21 cellular contexts compared by ENCODE assay signal in genomic region chr14:91985008-91985407, GRCh38. TPM values are rescaled to one million over a fixed set of nuclear protein-coding genes. Genes with fewer than 3 reads are reported as not detected.
DNase-seq lines count a peak whose midpoint lies in the region; FAIRE-seq and TF ChIP-seq lines count a peak whose summit lies in the region.
"Had no signal": no experiment of that assay in that cellular context is flagged by ENCODE, and none has a peak within 500 bp of the region (broad histone marks: within the 10 kb centered on the region; RNA-seq: fewer than 3 reads in every experiment).

No MANE protein-coding gene starts in this region.

- H3K27ac ChIP-seq in astrocyte (ENCODE audit: low read depth, low read length): no peak overlapping the region
- H3K27ac ChIP-seq in tibial artery: peak overlapping the region; percentile 8 to 60
- H3K27ac ChIP-seq in caudate nucleus (ENCODE audit: low read depth, low read length): no peak overlapping the region
- H3K27ac ChIP-seq: heart right ventricle had no signal

- H3K27me3 ChIP-seq in astrocyte (ENCODE audit: insufficient read depth, low read length): no peaks in the 10 kb centered on the region
- no peaks in the 10 kb centered on the region for H3K27me3 ChIP-seq in tibial artery
- H3K27me3 ChIP-seq: heart right ventricle, uterus had no signal

- H3K36me3 Mint-ChIP-seq in astrocyte (ENCODE audit: low read depth, unreplicated experiment): peaks cover 8% of the 10 kb centered on the region

- H3K79me2 ChIP-seq in astrocyte (ENCODE audit: insufficient read depth, low read length): no peaks in the 10 kb centered on the region

- DNase-seq in H54 (ENCODE audit: insufficient read length, low spot score) (no peak), astrocyte (ENCODE audit: low read depth) (peak; percentile 78), foreskin fibroblast (peak; percentile 68 to 76), tibial artery (no peak), caudate nucleus (lab: John Stamatoyannopoulos, UW) (no peak), NCI-H1105 (lab: John Stamatoyannopoulos, UW) (no peak)
- no peak for DNase-seq in stimulated activated CD4-positive, alpha-beta T cell treated with anti-CD3 and anti-CD28 coated beads, Interleukin-4, amount 100 ng/mL, for 24 hours
- DNase-seq: activated CD4-positive, alpha-beta memory T cell treated with anti-CD3 and anti-CD28 coated beads for 36 hours; effector memory CD8-positive, alpha-beta T cell; H7; heart right ventricle; Kasumi-1; left ventricle myocardium superior; naive thymus-derived CD8-positive, alpha-beta T cell; NCI-H2029 treated with DMSO at 0.1 percent for 48 hours; NCI-H774; SHP77 treated with DMSO at 0.1 percent for 48 hours; stimulated activated CD4-positive, alpha-beta T cell treated with anti-CD3 and anti-CD28 coated beads, Interleukin-2, amount 100 ng/mL, for 24 hours; T-helper 9 cell; uterus had no signal

- peak overlapping the region; percentile 9 for H3K4me2 ChIP-seq in astrocyte (ENCODE audit: low read length)

- H3K9me3 Mint-ChIP-seq in astrocyte (ENCODE audit: unreplicated experiment): no peaks in the 10 kb centered on the region
- H3K9me3 Mint-ChIP-seq: activated CD4-positive, alpha-beta memory T cell treated with anti-CD3 and anti-CD28 coated beads for 36 hours; activated T-helper 17 cell treated with anti-CD3 and anti-CD28 coated beads, Interleukin-2, amount 50 U/mL, for 72 hours; effector memory CD8-positive, alpha-beta T cell; naive thymus-derived CD8-positive, alpha-beta T cell had no signal

- FAIRE-seq in H54 (lab: Jason Lieb, UNC) (peak; percentile 23), astrocyte (lab: Jason Lieb, UNC) (peak; percentile 23)

- no peak overlapping the region for H3K4me3 ChIP-seq in astrocyte (ENCODE audit: insufficient read depth, low read depth, low read length)
- no peak overlapping the region for H3K4me3 ChIP-seq in foreskin fibroblast (ENCODE audit: low read depth in 1 of 2, low read length in 2 of 2)
- H3K4me3 ChIP-seq in tibial artery: no peak overlapping the region
- H3K4me3 ChIP-seq: heart right ventricle, uterus had no signal

- H3K9ac ChIP-seq in astrocyte (ENCODE audit: low read length): no peak overlapping the region

- no peak for TF ChIP-seq CTCF in astrocyte (IDR thresholded peaks at IDR 0.05; ENCODE audit: insufficient read depth, low read depth, low read length)
- TF ChIP-seq CTCF in foreskin fibroblast (IDR thresholded peaks at IDR 0.05; ENCODE audit: low read depth, low read length): no peak
- TF ChIP-seq CTCF in tibial artery (IDR thresholded peaks at IDR 0.05): no peak

- no peak overlapping the region for H2AFZ ChIP-seq in astrocyte (ENCODE audit: low read depth, low read length)

- H4K20me1 ChIP-seq in astrocyte (ENCODE audit: insufficient read depth, low read length): no peaks in the 10 kb centered on the region

- no peaks in the 10 kb centered on the region for H3K27me3 Mint-ChIP-seq in astrocyte (ENCODE audit: low read depth, unreplicated experiment)
- H3K27me3 Mint-ChIP-seq: activated CD4-positive, alpha-beta memory T cell treated with anti-CD3 and anti-CD28 coated beads for 36 hours; activated T-helper 17 cell treated with anti-CD3 and anti-CD28 coated beads, Interleukin-2, amount 50 U/mL, for 72 hours; effector memory CD8-positive, alpha-beta T cell; naive thymus-derived CD8-positive, alpha-beta T cell had no signal

- H3K36me3 ChIP-seq in astrocyte (ENCODE audit: insufficient read depth, low read length): peaks cover 29% of the 10 kb centered on the region
- H3K36me3 ChIP-seq in tibial artery: peaks cover 0 to 16% (median 16%) of the 10 kb centered on the region in 3 donors
- H3K36me3 ChIP-seq: uterus had no signal

- TF ChIP-seq POLR2A in H54 (IDR thresholded peaks at IDR 0.05; ENCODE audit: low read depth, low read length): no peak

- no peak overlapping the region for H3K27ac Mint-ChIP-seq in astrocyte (ENCODE audit: unreplicated experiment)
- H3K27ac Mint-ChIP-seq: activated CD4-positive, alpha-beta memory T cell treated with anti-CD3 and anti-CD28 coated beads for 36 hours; activated T-helper 17 cell treated with anti-CD3 and anti-CD28 coated beads, Interleukin-2, amount 50 U/mL, for 72 hours; effector memory CD8-positive, alpha-beta T cell had no signal

- peaks cover 9% of the 10 kb centered on the region for H3K4me1 Mint-ChIP-seq in astrocyte (ENCODE audit: low read depth, unreplicated experiment)

- intact Hi-C loops in tibial artery (cut with DNase I; ENCODE audit: low total_unique reads): no loop called here

- H3K4me1 ChIP-seq in astrocyte (ENCODE audit: insufficient read depth, low read length) (peaks cover 9% of the 10 kb centered on the region), tibial artery (peaks cover 0 to 71% (median 36%) of the 10 kb centered on the region in 4 donors)

- H3K9me3 ChIP-seq in astrocyte (ENCODE audit: insufficient read depth, low read depth, low read length): no peaks in the 10 kb centered on the region
- H3K9me3 ChIP-seq in tibial artery: no peaks in the 10 kb centered on the region
- H3K9me3 ChIP-seq: heart right ventricle, uterus had no signal

- no peak overlapping the region for H3K4me3 Mint-ChIP-seq in astrocyte (ENCODE audit: unreplicated experiment)
- H3K4me3 Mint-ChIP-seq: activated CD4-positive, alpha-beta memory T cell treated with anti-CD3 and anti-CD28 coated beads for 36 hours; activated T-helper 17 cell treated with anti-CD3 and anti-CD28 coated beads, Interleukin-2, amount 50 U/mL, for 72 hours; effector memory CD8-positive, alpha-beta T cell; naive thymus-derived CD8-positive, alpha-beta T cell had no signal

RNA-seq across cellular contexts. Expression of gene FBLN5, which starts 37.5 kb away (rescaled TPM):
- 12.5 and 14.9 TPM in 2 replicates for total RNA-seq in astrocyte

RNA-seq across cellular contexts. Expression of gene TRIP11, which starts 54.9 kb away (rescaled TPM):
- 48.2 and 50.5 TPM in 2 replicates for total RNA-seq in astrocyte

Comparison
In these comparisons a context has a peak if more than half of its experiments do, and no peak if none do; other contexts are left out.
1. DNase-seq: peak in astrocyte (single experiment) and foreskin fibroblast (2 of 2); none in H54 (single experiment), tibial artery (0 of 2), caudate nucleus (0 of 61), NCI-H1105 (single experiment) and stimulated activated CD4-positive, alpha-beta T cell treated with anti-CD3 and anti-CD28 coated beads, Interleukin-4, amount 100 ng/mL, for 24 hours (single experiment).
2. H3K27ac ChIP-seq: peak in tibial artery (2 of 2); none in astrocyte (single experiment) and caudate nucleus (single experiment).